In genomic region chr2:11777066-11777782, GRCh38 we compare ENCODE assay signal across 16 cellular contexts. TPM values are rescaled to one million over a fixed set of nuclear protein-coding genes. Genes with fewer than 3 reads are reported as not detected.
A peak's percentile ranks its signal among the peaks of the same experiment; 100 is the strongest.
DNase-seq lines count a peak whose midpoint lies in the region; ATAC-seq and TF ChIP-seq lines count a peak whose summit lies in the region.
"Had no signal": no experiment of that assay in that cellular context is flagged by ENCODE, and none has a peak within 500 bp of the region (broad histone marks: within the 10 kb centered on the region; RNA-seq: fewer than 3 reads in every experiment).

No MANE protein-coding gene starts in this region.

- peaks cover 52% of the 10 kb centered on the region for H3K4me1 Mint-ChIP-seq in activated CD8-positive, alpha-beta T cell treated with anti-CD3 and anti-CD28 coated beads, Interleukin-2, amount 10 ng/mL, durations not matched to agents 7 days and 5 days (ENCODE audit: low read depth)
- peaks cover 50% of the 10 kb centered on the region for H3K4me1 Mint-ChIP-seq in activated CD8-positive, alpha-beta T cell treated with anti-CD3 and anti-CD28 coated beads for 36 hours (ENCODE audit: low read depth)
- H3K4me1 Mint-ChIP-seq in stimulated activated effector memory CD8-positive, alpha-beta T cell treated with anti-CD3 and anti-CD28 coated beads, Interleukin-12 subunit alpha, Interleukin-12 subunit beta, amount 100 ng/mL, for 72 hours = peaks cover 43% of the 10 kb centered on the region

- H3K27ac Mint-ChIP-seq in activated CD8-positive, alpha-beta T cell treated with anti-CD3 and anti-CD28 coated beads, Interleukin-2, amount 10 ng/mL, durations not matched to agents 7 days and 5 days = peak overlapping the region; percentile 7
- no peak overlapping the region for H3K27ac Mint-ChIP-seq in activated CD8-positive, alpha-beta T cell treated with anti-CD3 and anti-CD28 coated beads for 36 hours
- peak overlapping the region; percentile 81 for H3K27ac Mint-ChIP-seq in stimulated activated effector memory CD8-positive, alpha-beta T cell treated with anti-CD3 and anti-CD28 coated beads, Interleukin-12 subunit alpha, Interleukin-12 subunit beta, amount 100 ng/mL, for 72 hours

- no peaks in the 10 kb centered on the region for H3K9me3 Mint-ChIP-seq in activated CD8-positive, alpha-beta T cell treated with anti-CD3 and anti-CD28 coated beads, Interleukin-2, amount 10 ng/mL, durations not matched to agents 7 days and 5 days (ENCODE audit: insufficient read depth)
- H3K9me3 Mint-ChIP-seq in activated CD8-positive, alpha-beta T cell treated with anti-CD3 and anti-CD28 coated beads for 36 hours = no peaks in the 10 kb centered on the region
- H3K9me3 Mint-ChIP-seq in stimulated activated effector memory CD8-positive, alpha-beta T cell treated with anti-CD3 and anti-CD28 coated beads, Interleukin-12 subunit alpha, Interleukin-12 subunit beta, amount 100 ng/mL, for 72 hours = no peaks in the 10 kb centered on the region
- H3K9me3 Mint-ChIP-seq: neural crest cell had no signal

- DNase-seq in activated CD8-positive, alpha-beta T cell treated with anti-CD3 and anti-CD28 coated beads, Interleukin-2, amount 10 ng/mL, durations not matched to agents 7 days and 5 days = no peak
- no peak for DNase-seq in activated CD8-positive, alpha-beta T cell treated with anti-CD3 and anti-CD28 coated beads for 36 hours
- DNase-seq in NCI-H526 treated with DMSO at 0.1 percent for 48 hours (lab: John Stamatoyannopoulos, UW) (peak; percentile 21), iris pigment epithelial cell (ENCODE audit: low read depth) (peak; percentile 70), 8988T (no peak)
- DNase-seq in stimulated activated effector memory CD8-positive, alpha-beta T cell treated with anti-CD3 and anti-CD28 coated beads, Interleukin-12 subunit alpha, Interleukin-12 subunit beta, amount 100 ng/mL, for 72 hours (ENCODE audit: low spot score in 2 of 2) = no peak
- no peak for DNase-seq in NK-92 treated with Interleukin-12 subunit alpha and Interleukin-12 subunit beta, amount 100 ng/mL, for 24 hours (lab: John Stamatoyannopoulos, UW)
- DNase-seq: amniotic stem cell, DND-41, NCI-H1092, NCI-H446, T1000, testis had no signal

- no peaks in the 10 kb centered on the region for H3K27me3 Mint-ChIP-seq in activated CD8-positive, alpha-beta T cell treated with anti-CD3 and anti-CD28 coated beads, Interleukin-2, amount 10 ng/mL, durations not matched to agents 7 days and 5 days (ENCODE audit: low read depth)
- H3K27me3 Mint-ChIP-seq in activated CD8-positive, alpha-beta T cell treated with anti-CD3 and anti-CD28 coated beads for 36 hours = no peaks in the 10 kb centered on the region

- POLR2A ChIA-PET in activated CD8-positive, alpha-beta T cell treated with anti-CD3 and anti-CD28 coated beads, Interleukin-2, amount 10 ng/mL, durations not matched to agents 7 days and 5 days (lab: Charles Lee) = interaction anchor here (1.5 to 1.6 kb wide), 2 partner anchors 23 to 31 kb away, joined by 5 read pairs; partner anchors contain the start of gene LPIN1
- POLR2A ChIA-PET in activated CD8-positive, alpha-beta T cell treated with anti-CD3 and anti-CD28 coated beads for 36 hours (lab: Charles Lee) = interaction anchor here (2.5 kb wide), 1 partner anchor 24 kb away, joined by 14 read pairs; no protein-coding TSS in a partner anchor

- intact Hi-C loops in activated CD8-positive, alpha-beta T cell treated with anti-CD3 and anti-CD28 coated beads for 36 hours (cut with micrococcal nuclease) = loop anchor here (5.0 kb wide), 1 partner anchor 35 kb away; no protein-coding TSS in a partner anchor

- TF ChIP-seq CTCF in activated CD8-positive, alpha-beta T cell treated with anti-CD3 and anti-CD28 coated beads for 36 hours (IDR thresholded peaks at IDR 0.05) = no peak

- H3K36me3 Mint-ChIP-seq in activated CD8-positive, alpha-beta T cell treated with anti-CD3 and anti-CD28 coated beads, Interleukin-2, amount 10 ng/mL, durations not matched to agents 7 days and 5 days (ENCODE audit: low read depth) = peaks cover 65% of the 10 kb centered on the region
- H3K36me3 Mint-ChIP-seq in activated CD8-positive, alpha-beta T cell treated with anti-CD3 and anti-CD28 coated beads for 36 hours (ENCODE audit: low read depth) = peaks cover 65% of the 10 kb centered on the region
- peaks cover 92% of the 10 kb centered on the region for H3K36me3 Mint-ChIP-seq in stimulated activated effector memory CD8-positive, alpha-beta T cell treated with anti-CD3 and anti-CD28 coated beads, Interleukin-12 subunit alpha, Interleukin-12 subunit beta, amount 100 ng/mL, for 72 hours

- no peak overlapping the region for H3K4me3 Mint-ChIP-seq in activated CD8-positive, alpha-beta T cell treated with anti-CD3 and anti-CD28 coated beads, Interleukin-2, amount 10 ng/mL, durations not matched to agents 7 days and 5 days
- no peak overlapping the region for H3K4me3 Mint-ChIP-seq in activated CD8-positive, alpha-beta T cell treated with anti-CD3 and anti-CD28 coated beads for 36 hours
- H3K4me3 Mint-ChIP-seq in stimulated activated effector memory CD8-positive, alpha-beta T cell treated with anti-CD3 and anti-CD28 coated beads, Interleukin-12 subunit alpha, Interleukin-12 subunit beta, amount 100 ng/mL, for 72 hours = peak overlapping the region; percentile 53
- H3K4me3 Mint-ChIP-seq: neural crest cell had no signal

- no peak for ATAC-seq in activated CD8-positive, alpha-beta T cell treated with anti-CD3 and anti-CD28 coated beads, Interleukin-2, amount 10 ng/mL, durations not matched to agents 7 days and 5 days
- ATAC-seq in activated CD8-positive, alpha-beta T cell treated with anti-CD3 and anti-CD28 coated beads for 36 hours = no peak
- no peak for ATAC-seq in stimulated activated effector memory CD8-positive, alpha-beta T cell treated with anti-CD3 and anti-CD28 coated beads, Interleukin-12 subunit alpha, Interleukin-12 subunit beta, amount 100 ng/mL, for 72 hours
- no peak for ATAC-seq in activated CD4-positive, CD25-positive, alpha-beta regulatory T cell treated with anti-CD3 and anti-CD28 coated beads, Interleukin-2, amount 50 U/mL, for 24 hours
- ATAC-seq: heart left ventricle had no signal

- CTCF ChIA-PET in activated CD8-positive, alpha-beta T cell treated with anti-CD3 and anti-CD28 coated beads, Interleukin-2, amount 10 ng/mL, durations not matched to agents 7 days and 5 days (lab: Charles Lee) = interaction anchor here (1.4 to 10.5 kb wide), 4 partner anchors 20 to 90 kb away, joined by 4 to 251 read pairs (median 112); partner anchors contain the start of gene LPIN1
- CTCF ChIA-PET in activated CD8-positive, alpha-beta T cell treated with anti-CD3 and anti-CD28 coated beads for 36 hours (lab: Charles Lee) = interaction anchor here (2.7 to 16.1 kb wide), 4 partner anchors 19 to 87 kb away, joined by 21 to 541 read pairs (median 156); partner anchors contain the start of gene LPIN1

RNA-seq across cellular contexts. Expression of gene LPIN1, which starts 30.8 kb away (rescaled TPM):
- 10 to 100 TPM; 46.8 to 54.7 TPM for total RNA-seq in activated CD8-positive, alpha-beta T cell treated with anti-CD3 and anti-CD28 coated beads, Interleukin-2, amount 10 ng/mL, durations not matched to agents 7 days and 5 days
- total RNA-seq in activated CD8-positive, alpha-beta T cell treated with anti-CD3 and anti-CD28 coated beads for 36 hours = 10 to 100 TPM; 31.9 to 36.5 TPM

Comparison
In these comparisons a context has a peak if more than half of its experiments do, and no peak if none do; other contexts are left out.
1. DNase-seq: peak in NCI-H526 treated with DMSO at 0.1 percent for 48 hours (single experiment) and iris pigment epithelial cell (single experiment); none in activated CD8-positive, alpha-beta T cell treated with anti-CD3 and anti-CD28 coated beads, Interleukin-2, amount 10 ng/mL, durations not matched to agents 7 days and 5 days (single experiment), activated CD8-positive, alpha-beta T cell treated with anti-CD3 and anti-CD28 coated beads for 36 hours (single experiment), stimulated activated effector memory CD8-positive, alpha-beta T cell treated with anti-CD3 and anti-CD28 coated beads, Interleukin-12 subunit alpha, Interleukin-12 subunit beta, amount 100 ng/mL, for 72 hours (0 of 2), 8988T (single experiment) and NK-92 treated with Interleukin-12 subunit alpha and Interleukin-12 subunit beta, amount 100 ng/mL, for 24 hours (single experiment).